ENCODE assay signal across 9 cellular contexts in genomic region chr4:128379860-128380259, GRCh38.
DNase-seq lines count a peak whose midpoint lies in the region; ATAC-seq and TF ChIP-seq lines count a peak whose summit lies in the region.
"Had no signal": no experiment of that assay in that cellular context is flagged by ENCODE, and none has a peak within 500 bp of the region (broad histone marks: within the 10 kb centered on the region; RNA-seq: fewer than 3 reads in every experiment).

No MANE protein-coding gene starts in this region.

- WGBS in GM23248 (ENCODE audit: low coverage in 1 of 2, low lambda C conversion rate in 2 of 2, missing lambda C conversion rate in 2 of 2), 2 experiments = 77 to 88% methylated on average over 3 of the region's 3 CpGs

- H3K36me3 Mint-ChIP-seq in T-helper 17 cell (ENCODE audit: low read depth) = no peaks in the 10 kb centered on the region

- ATAC-seq in PC-3 = peak; percentile 54
- ATAC-seq in sciatic nerve = peak; percentile 45
- ATAC-seq in T-helper 17 cell = no peak
- no peak for ATAC-seq in HG03565 (IDR thresholded peaks at IDR 0.05; ENCODE audit: unreplicated experiment)

- H3K79me2 ChIP-seq in GM23248 (ENCODE audit: insufficient read depth) (no peaks in the 10 kb centered on the region), PC-3 (ENCODE audit: low read length) (no peaks in the 10 kb centered on the region), fibroblast of lung (ENCODE audit: control insufficient read depth, insufficient read depth, low read length) (no peaks in the 10 kb centered on the region)

- H3K9me3 ChIP-seq in GM23248 (ENCODE audit: low read depth) (no peaks in the 10 kb centered on the region), PC-3 (ENCODE audit: low read length) (no peaks in the 10 kb centered on the region), fibroblast of lung (ENCODE audit: control insufficient read depth, insufficient read depth, low read depth, low read length) (no peaks in the 10 kb centered on the region), T-helper 17 cell (ENCODE audit: control insufficient read depth, low read length, poor library complexity, severe bottlenecking) (no peaks in the 10 kb centered on the region)

- H3K4me1 Mint-ChIP-seq in T-helper 17 cell = no peaks in the 10 kb centered on the region

- in situ Hi-C loops in GM23248 (cut with MboI) = no loop called here

- H3K4me3 Mint-ChIP-seq in T-helper 17 cell = no peak overlapping the region
- H3K4me3 Mint-ChIP-seq: brain had no signal

- H3K27ac ChIP-seq in GM23248 (no peak overlapping the region), PC-3 (ENCODE audit: low read length) (no peak overlapping the region), fibroblast of lung (ENCODE audit: insufficient read depth, low read length) (no peak overlapping the region)

- BruUV-seq in PC-3 (replicated peaks; lab: Mats Ljungman, UMichigan) = no TSS peak

- CTCF ChIA-PET in PC-3 (lab: Charles Lee) = interaction anchor here (0.5 to 1.0 kb wide), 2 partner anchors 48 to 88 kb away, joined by 4 to 6 read pairs; no protein-coding TSS in a partner anchor

- H3K4me1 ChIP-seq in GM23248 (ENCODE audit: insufficient read depth) = peaks cover 19% of the 10 kb centered on the region
- no peaks in the 10 kb centered on the region for H3K4me1 ChIP-seq in PC-3 (ENCODE audit: insufficient read depth, low read length)
- no peaks in the 10 kb centered on the region for H3K4me1 ChIP-seq in fibroblast of lung (ENCODE audit: control insufficient read depth, extremely low read depth, insufficient read depth, low read length)

- no peak overlapping the region for H3K9ac ChIP-seq in GM23248
- H3K9ac ChIP-seq in PC-3 (ENCODE audit: low read length) = no peak overlapping the region
- no peak overlapping the region for H3K9ac ChIP-seq in fibroblast of lung (ENCODE audit: insufficient read depth, low read length)

- intact Hi-C loops in PC-3 (cut with micrococcal nuclease) (loop anchor here (5.0 kb wide), 1 partner anchor 93 kb away; the partner anchor contains the start of gene PGRMC2), sciatic nerve (cut with DNase I) (no loop called here)

- H3K27me3 ChIP-seq in GM23248 (replicated peaks; ENCODE audit: insufficient read depth) = no peaks in the 10 kb centered on the region
- no peaks in the 10 kb centered on the region for H3K27me3 ChIP-seq in PC-3 (ENCODE audit: low read length)
- H3K27me3 ChIP-seq in fibroblast of lung (ENCODE audit: control insufficient read depth, insufficient read depth, low read length) = no peaks in the 10 kb centered on the region

- H3K4me2 ChIP-seq in GM23248 (ENCODE audit: unreplicated experiment) (no peak overlapping the region), PC-3 (ENCODE audit: low read length) (no peak overlapping the region), fibroblast of lung (ENCODE audit: extremely low read depth, insufficient read depth, low read length) (no peak overlapping the region)

- H3K9me2 ChIP-seq in GM23248 (ENCODE audit: insufficient read depth) (no peaks in the 10 kb centered on the region), PC-3 (replicated peaks; ENCODE audit: low read length) (no peaks in the 10 kb centered on the region)

- peaks cover 2% of the 10 kb centered on the region for H3K27me3 Mint-ChIP-seq in T-helper 17 cell
- H3K27me3 Mint-ChIP-seq: brain had no signal

- H2AFZ ChIP-seq in GM23248 (no peak overlapping the region), PC-3 (ENCODE audit: low read length) (no peak overlapping the region), fibroblast of lung (ENCODE audit: low read length) (no peak overlapping the region)

- POLR2A ChIA-PET in PC-3 (lab: Charles Lee; ENCODE audit: unreplicated experiment) = no interaction called here

- no peak overlapping the region for H3K4me3 ChIP-seq in GM23248
- H3K4me3 ChIP-seq in PC-3 (ENCODE audit: low read length) = no peak overlapping the region
- H3K4me3 ChIP-seq in fibroblast of lung (replicated peaks in 1 of 4; ENCODE audit: control extremely low read depth in 1 of 4, insufficient read depth in 1 of 4, low read depth in 3 of 4, low read length in 4 of 4) = no peak overlapping the region

- H3F3A ChIP-seq in GM23248 (ENCODE audit: insufficient read depth) = peaks cover 12% of the 10 kb centered on the region
- no peaks in the 10 kb centered on the region for H3F3A ChIP-seq in PC-3 (ENCODE audit: low read length, unreplicated experiment)

- TF ChIP-seq CTCF in PC-3 (conservative IDR thresholded peaks at IDR 0.05; ENCODE audit: low read depth, low read length) = peak; percentile 66
- TF ChIP-seq CTCF in fibroblast of lung (conservative IDR thresholded peaks at IDR 0.05 in 1 of 2, IDR thresholded peaks at IDR 0.05 in 1 of 2; ENCODE audit: low read depth in 1 of 2, low read length in 2 of 2) = peak; percentile 34 to 66

- DNase-seq in COLO668 (lab: John Stamatoyannopoulos, UW; ENCODE audit: unreplicated experiment) (peak; percentile 50), GM23248 (peak; percentile 57), PC-3 (peak; percentile 44), fibroblast of lung (ENCODE audit: low read depth in 2 of 2) (peak in 1 of 2 donors; percentile 51), sciatic nerve (ENCODE audit: low spot score) (no peak), T-helper 17 cell (no peak)
- DNase-seq in activated CD8-positive, alpha-beta memory T cell treated with anti-CD3 and anti-CD28 coated beads for 24 hours = no peak

- H4K20me1 ChIP-seq in GM23248 (ENCODE audit: insufficient read depth) (no peaks in the 10 kb centered on the region), PC-3 (ENCODE audit: low read length) (no peaks in the 10 kb centered on the region), fibroblast of lung (ENCODE audit: control insufficient read depth, extremely low read depth, insufficient read depth, low read length) (no peaks in the 10 kb centered on the region)

- H3K36me3 ChIP-seq in GM23248 (ENCODE audit: low read depth) (no peaks in the 10 kb centered on the region), PC-3 (ENCODE audit: low read depth, low read length) (no peaks in the 10 kb centered on the region), fibroblast of lung (ENCODE audit: control insufficient read depth, insufficient read depth, low read length) (no peaks in the 10 kb centered on the region)

- no peak overlapping the region for H3K27ac Mint-ChIP-seq in T-helper 17 cell
- H3K27ac Mint-ChIP-seq: brain had no signal

Comparison
In these comparisons a context has a peak if more than half of its experiments do, and no peak if none do; other contexts are left out.
1. DNase-seq: peak in COLO668 (single experiment), GM23248 (single experiment) and PC-3 (single experiment); none in sciatic nerve (single experiment), activated CD8-positive, alpha-beta memory T cell treated with anti-CD3 and anti-CD28 coated beads for 24 hours (single experiment) and T-helper 17 cell (0 of 3).
2. ATAC-seq: peak in PC-3 (single experiment) and sciatic nerve (single experiment); none in T-helper 17 cell (single experiment) and HG03565 (single experiment).